8 cellular contexts compared by ENCODE assay signal in genomic region chr15:44728232-44728575, GRCh38. TPM values are rescaled to one million over a fixed set of nuclear protein-coding genes. Genes with fewer than 3 reads are reported as not detected.
DNase-seq lines count a peak whose midpoint lies in the region; ATAC-seq and TF ChIP-seq lines count a peak whose summit lies in the region.
"Not testable (repeated sequence)": the region's sequence is repeated elsewhere in the genome, so short reads cannot be mapped to it uniquely, and the experiment has no call there.

No MANE protein-coding gene starts in this region.

- TF ChIP-seq CTCF in BJ (IDR thresholded peaks at IDR 0.05; ENCODE audit: insufficient read depth, low read depth, low read length); nephron (IDR thresholded peaks at IDR 0.05; ENCODE audit: unreplicated experiment in 3 of 3): not testable (repeated sequence)

- in situ Hi-C loops in HAP-1 (cut with MboI; ENCODE audit: low sequenced_read_pairs): not testable (repeated sequence)

- H3K36me3 Mint-ChIP-seq in activated naive CD8-positive, alpha-beta T cell treated with anti-CD3 and anti-CD28 coated beads for 36 hours: peaks cover 53% of the 10 kb centered on the region
- peaks cover 44% of the 10 kb centered on the region for H3K36me3 Mint-ChIP-seq in effector memory CD8-positive, alpha-beta T cell (ENCODE audit: insufficient read depth)
- not testable (repeated sequence) for H3K36me3 Mint-ChIP-seq in nephron (ENCODE audit: low read depth)
- peaks cover 30% of the 10 kb centered on the region for H3K36me3 Mint-ChIP-seq in stimulated activated naive CD8-positive, alpha-beta T cell treated with anti-CD3 and anti-CD28 coated beads, Interleukin-15, Interleukin-2, amounts not matched to agents 100 ng/mL and 50 ng/mL, for 24 hours (ENCODE audit: low read depth)

- CTCF ChIA-PET in BJ (lab: Yijun Ruan, JAX): interaction anchor here (0.8 to 4.5 kb wide), 6 partner anchors 9 to 149 kb away, joined by 3 to 26 read pairs (median 8); partner anchors contain the start of genes B2M, PATL2 and SPG11

- H3K9me3 Mint-ChIP-seq in activated naive CD8-positive, alpha-beta T cell treated with anti-CD3 and anti-CD28 coated beads for 36 hours; effector memory CD8-positive, alpha-beta T cell; nephron; stimulated activated naive CD8-positive, alpha-beta T cell treated with anti-CD3 and anti-CD28 coated beads, Interleukin-15, Interleukin-2, amounts not matched to agents 100 ng/mL and 50 ng/mL, for 24 hours: not testable (repeated sequence)

- H3K36me3 ChIP-seq in BJ (ENCODE audit: control insufficient read depth, insufficient read depth, low read length); SJSA1; iPS-15b (ENCODE audit: control insufficient read depth, insufficient read depth, low read length): not testable (repeated sequence)
- peaks cover 10% of the 10 kb centered on the region for H3K36me3 ChIP-seq in HAP-1 (replicated peaks)

- not testable (repeated sequence) for H3K9me3 ChIP-seq in HAP-1; SJSA1 (replicated peaks); iPS-15b (ENCODE audit: control insufficient read depth, insufficient read depth, low read length)

- H3K27me3 ChIP-seq in BJ (ENCODE audit: control insufficient read depth, insufficient read depth, low read length); HAP-1 (ENCODE audit: low read depth); SJSA1 (replicated peaks); iPS-15b (ENCODE audit: control insufficient read depth, insufficient read depth, low read length): not testable (repeated sequence)

- POLR2A ChIA-PET in BJ (lab: Charles Lee): interaction anchor here (0.6 to 1.3 kb wide), 4 partner anchors 15 to 628 kb away, joined by 3 to 7 read pairs (median 4); partner anchors contain the start of genes B2M and PATL2

- not testable (repeated sequence) for DNase-seq in BJ (ENCODE audit: low read depth); HAP-1 (ENCODE audit: low spot score in 2 of 2); SJSA1 (ENCODE audit: low read depth in 1 of 2, low spot score in 2 of 2); activated naive CD8-positive, alpha-beta T cell treated with anti-CD3 and anti-CD28 coated beads for 36 hours; effector memory CD8-positive, alpha-beta T cell

- peak overlapping the region; percentile 68 for H3K4me3 ChIP-seq in BJ (ENCODE audit: low read depth, low read length)
- H3K4me3 ChIP-seq in HAP-1: peak overlapping the region; percentile 61
- peak overlapping the region; percentile 51 for H3K4me3 ChIP-seq in SJSA1
- H3K4me3 ChIP-seq in iPS-15b (ENCODE audit: low read depth, low read length): peak overlapping the region; percentile 76

- not testable (repeated sequence) for H3K4me1 ChIP-seq in HAP-1; iPS-15b (ENCODE audit: control insufficient read depth, insufficient read depth, low read length)
- H3K4me1 ChIP-seq in SJSA1 (replicated peaks): peaks cover 29% of the 10 kb centered on the region

- H3K27ac Mint-ChIP-seq in activated naive CD8-positive, alpha-beta T cell treated with anti-CD3 and anti-CD28 coated beads for 36 hours: peak overlapping the region; percentile 100
- H3K27ac Mint-ChIP-seq in effector memory CD8-positive, alpha-beta T cell: peak overlapping the region; percentile 99 to 100
- peak overlapping the region; percentile 82 to 98 (median 90) for H3K27ac Mint-ChIP-seq in nephron
- H3K27ac Mint-ChIP-seq in stimulated activated naive CD8-positive, alpha-beta T cell treated with anti-CD3 and anti-CD28 coated beads, Interleukin-15, Interleukin-2, amounts not matched to agents 100 ng/mL and 50 ng/mL, for 24 hours: peak overlapping the region; percentile 99

- H3K27me3 Mint-ChIP-seq in activated naive CD8-positive, alpha-beta T cell treated with anti-CD3 and anti-CD28 coated beads for 36 hours; effector memory CD8-positive, alpha-beta T cell; nephron (ENCODE audit: low read depth); stimulated activated naive CD8-positive, alpha-beta T cell treated with anti-CD3 and anti-CD28 coated beads, Interleukin-15, Interleukin-2, amounts not matched to agents 100 ng/mL and 50 ng/mL, for 24 hours: not testable (repeated sequence)

- H3K4me1 Mint-ChIP-seq in activated naive CD8-positive, alpha-beta T cell treated with anti-CD3 and anti-CD28 coated beads for 36 hours: peaks cover 62% of the 10 kb centered on the region
- H3K4me1 Mint-ChIP-seq in effector memory CD8-positive, alpha-beta T cell (ENCODE audit: low read depth in 2 of 2): peaks cover 56 to 68% of the 10 kb centered on the region in 2 donors
- not testable (repeated sequence) for H3K4me1 Mint-ChIP-seq in nephron
- peaks cover 78% of the 10 kb centered on the region for H3K4me1 Mint-ChIP-seq in stimulated activated naive CD8-positive, alpha-beta T cell treated with anti-CD3 and anti-CD28 coated beads, Interleukin-15, Interleukin-2, amounts not matched to agents 100 ng/mL and 50 ng/mL, for 24 hours (ENCODE audit: low read depth)

- peak overlapping the region; percentile 97 for H3K4me3 Mint-ChIP-seq in activated naive CD8-positive, alpha-beta T cell treated with anti-CD3 and anti-CD28 coated beads for 36 hours
- H3K4me3 Mint-ChIP-seq in effector memory CD8-positive, alpha-beta T cell: peak overlapping the region; percentile 96 to 99
- peak overlapping the region; percentile 97 for H3K4me3 Mint-ChIP-seq in nephron
- peak overlapping the region; percentile 100 for H3K4me3 Mint-ChIP-seq in stimulated activated naive CD8-positive, alpha-beta T cell treated with anti-CD3 and anti-CD28 coated beads, Interleukin-15, Interleukin-2, amounts not matched to agents 100 ng/mL and 50 ng/mL, for 24 hours

- H3K27ac ChIP-seq in SJSA1: peak overlapping the region; percentile 77

- H3K9ac ChIP-seq in iPS-15b (ENCODE audit: low read depth, low read length): peak overlapping the region; percentile 71

- ATAC-seq in effector memory CD8-positive, alpha-beta T cell (replicated peaks): not testable (repeated sequence)

RNA-seq across cellular contexts. Expression of gene TRIM69, which starts 8.1 kb away (rescaled TPM):
- polyA plus RNA-seq in BJ (2011; rRNA removed): 10.8 and 15.3 TPM in 2 replicates
- polyA minus RNA-seq in BJ (2011; rRNA and poly(A)+ RNA removed): 8.0 and 14.2 TPM in 2 replicates
- 9.1 and 10.9 TPM in 2 replicates for total RNA-seq in SJSA1 (2014; rRNA removed; shearing (Covaris generic))
- total RNA-seq in activated naive CD8-positive, alpha-beta T cell treated with anti-CD3 and anti-CD28 coated beads for 36 hours: 10 to 100 TPM; 70.6 to 71.0 TPM

RNA-seq across cellular contexts. Expression of gene B2M, which starts 16.9 kb away (rescaled TPM):
- polyA plus RNA-seq in BJ (2011; rRNA removed): 2,480 and 4,424 TPM in 2 replicates
- polyA minus RNA-seq in BJ (2011; rRNA and poly(A)+ RNA removed): 224 and 314 TPM in 2 replicates
- total RNA-seq in SJSA1 (2014; rRNA removed; shearing (Covaris generic)): 7,277 and 7,743 TPM in 2 replicates
- total RNA-seq in activated naive CD8-positive, alpha-beta T cell treated with anti-CD3 and anti-CD28 coated beads for 36 hours: 1,000 to 10,000 TPM; 3,772 to 3,785 TPM

RNA-seq across cellular contexts. Expression of gene PATL2, which starts 17.1 kb away (rescaled TPM):
- 0.09 and 0.12 TPM in 2 replicates for polyA plus RNA-seq in BJ (2011; rRNA removed)
- polyA minus RNA-seq in BJ (2011; rRNA and poly(A)+ RNA removed): 0.36 TPM in 1 of 2 replicates, not detected in the other
- total RNA-seq in SJSA1 (2014; rRNA removed; shearing (Covaris generic)): 0.19 and 0.29 TPM in 2 replicates
- total RNA-seq in activated naive CD8-positive, alpha-beta T cell treated with anti-CD3 and anti-CD28 coated beads for 36 hours: 1 to 10 TPM; 7.0 to 8.6 TPM
